ENCODE assay signal across 13 cellular contexts in the genomic region with DNA sequence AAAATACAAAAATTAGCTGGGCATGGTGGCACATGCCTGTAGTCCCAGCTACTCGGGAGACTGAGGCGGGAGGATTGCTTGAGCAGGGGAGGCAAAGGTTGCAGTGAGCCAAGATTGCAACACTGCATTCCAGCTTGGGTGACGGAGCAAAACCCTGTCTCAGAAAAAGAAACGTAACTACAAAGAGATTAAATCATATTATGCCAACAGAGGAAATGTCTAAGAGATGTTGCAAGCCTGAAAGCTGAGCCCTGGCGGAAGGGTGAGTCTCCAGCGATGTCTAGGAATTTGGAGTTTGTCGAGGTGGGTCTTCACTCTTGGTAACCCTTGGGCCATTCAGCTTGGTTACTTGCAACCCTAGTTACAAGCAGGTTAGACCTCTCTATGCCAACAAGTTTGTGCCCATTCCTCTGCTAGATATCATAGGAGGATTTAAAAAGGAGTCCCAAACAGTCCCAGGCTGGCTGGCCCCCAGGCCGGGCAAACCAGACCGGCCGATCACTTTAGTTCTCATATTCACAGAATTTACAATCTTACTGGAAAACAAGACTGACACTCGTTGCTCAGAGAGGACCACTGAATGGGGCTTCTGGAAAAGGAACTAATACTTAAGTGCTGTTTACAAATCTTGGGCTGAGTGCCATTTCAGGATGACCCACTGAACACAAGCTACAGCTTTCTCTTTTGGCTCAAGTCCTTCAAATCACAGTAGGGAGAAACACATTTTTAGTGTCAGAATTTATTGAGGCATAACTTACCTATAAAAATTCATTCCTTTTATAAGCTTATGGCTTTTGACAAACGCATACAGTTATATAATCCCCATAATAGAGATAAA. TPM values are rescaled to one million over a fixed set of nuclear protein-coding genes. Genes with fewer than 3 reads are reported as not detected.
DNase-seq lines count a peak whose midpoint lies in the region; ATAC-seq and TF ChIP-seq lines count a peak whose summit lies in the region.
"Had no signal": no experiment of that assay in that cellular context is flagged by ENCODE, and none has a peak within 500 bp of the region (broad histone marks: within the 10 kb centered on the region; RNA-seq: fewer than 3 reads in every experiment).

No MANE protein-coding gene starts in this region.

- ATAC-seq in esophagus mucosa: peak; percentile 46
- no peak for ATAC-seq in GM18858 (IDR thresholded peaks at IDR 0.05; ENCODE audit: unreplicated experiment)
- ATAC-seq: stimulated activated naive CD8-positive, alpha-beta T cell treated with anti-CD3 and anti-CD28 coated beads, Interleukin-15, Interleukin-2, amounts not matched to agents 100 U/mL and 50 U/mL, for 24 hours had no signal

- TF ChIP-seq CTCF in GM10266 (IDR thresholded peaks at IDR 0.05; ENCODE audit: control insufficient read depth, insufficient read depth, low read depth, missing control alignments): no peak

- DNase-seq in GM03348 (ENCODE audit: low spot score): peak; percentile 46
- peak; percentile 23 for DNase-seq in NOMO-1 treated with dmso at 0.1 percent for 144 hours (lab: John Stamatoyannopoulos, UW; ENCODE audit: unreplicated experiment)
- peak; percentile 76 for DNase-seq in renal cortical epithelial cell (ENCODE audit: low read depth)
- no peak for DNase-seq in hippocampal formation (lab: John Stamatoyannopoulos, UW)
- no peak for DNase-seq in GM10266 (ENCODE audit: extremely low spot score)
- no peak for DNase-seq in middle frontal gyrus (ENCODE audit: extremely low spot score, low spot score)
- DNase-seq: activated CD4-positive, alpha-beta T cell treated with anti-CD3 and anti-CD28 coated beads, Interleukin-2, amount 50 U/mL, for 48 hours; DND-41; NCI-H2081; SJCRH30; stimulated activated naive CD8-positive, alpha-beta T cell treated with anti-CD3 and anti-CD28 coated beads, Interleukin-15, Interleukin-2, amounts not matched to agents 100 U/mL and 50 U/mL, for 24 hours had no signal

RNA-seq across cellular contexts. Expression of a gene that starts 27.1 kb away (rescaled TPM):
- 14.1 TPM for total RNA-seq in esophagus mucosa
- total RNA-seq in renal cortical epithelial cell: 29.7 and 74.4 TPM in 2 replicates

RNA-seq across cellular contexts. Expression of a gene that starts 59.9 kb away (rescaled TPM):
- not detected for total RNA-seq in esophagus mucosa
- not detected in 2 replicates for total RNA-seq in renal cortical epithelial cell

Comparison
In these comparisons a context has a peak if more than half of its experiments do, and no peak if none do; other contexts are left out.
1. DNase-seq: peak in GM03348 (single experiment), NOMO-1 treated with dmso at 0.1 percent for 144 hours (single experiment) and renal cortical epithelial cell (single experiment); none in hippocampal formation (0 of 2), GM10266 (single experiment) and middle frontal gyrus (single experiment).